In the genomic region with DNA sequence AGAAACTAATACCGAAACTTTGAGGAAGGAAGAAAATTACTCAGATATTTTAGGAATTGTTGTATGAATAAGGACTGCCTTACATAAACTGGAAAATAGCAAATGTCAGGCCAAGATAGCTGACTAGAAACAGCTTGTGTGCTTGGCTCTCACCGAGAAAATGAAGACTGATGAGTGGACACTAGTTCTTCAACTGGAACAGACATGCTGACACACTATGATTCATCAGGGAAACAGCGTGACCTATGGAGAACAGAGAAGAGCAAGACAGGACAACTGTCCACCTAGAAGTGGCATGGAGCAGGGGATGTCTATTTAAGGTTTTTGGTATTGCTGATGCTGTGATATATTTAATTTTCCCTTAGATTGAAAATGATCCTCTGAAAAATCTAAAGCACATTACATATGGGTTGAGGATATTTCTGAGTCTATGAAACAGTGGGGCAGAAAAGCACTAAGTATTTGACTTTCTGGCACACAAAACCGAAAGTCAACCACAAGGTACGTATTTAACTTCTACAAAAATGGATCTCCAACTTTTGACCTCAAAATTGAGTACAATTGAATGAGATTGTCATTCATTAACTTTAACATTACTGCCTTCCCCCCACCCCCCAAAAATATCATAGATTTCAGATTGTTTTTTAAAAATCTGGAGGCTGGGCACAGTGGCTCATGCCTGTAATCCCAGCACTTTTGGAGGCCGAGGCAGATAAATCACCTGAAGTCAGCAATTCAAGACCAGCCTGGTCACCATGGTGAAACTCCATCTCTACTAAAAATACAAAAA, we compare ENCODE assay signal across 19 cellular contexts.
DNase-seq lines count a peak whose midpoint lies in the region; ATAC-seq and TF ChIP-seq lines count a peak whose summit lies in the region.
"Had no signal": no experiment of that assay in that cellular context is flagged by ENCODE, and none has a peak within 500 bp of the region (broad histone marks: within the 10 kb centered on the region; RNA-seq: fewer than 3 reads in every experiment).

No MANE protein-coding gene starts in this region.

- H3K36me3 ChIP-seq in ACC112 (ENCODE audit: insufficient read depth, low read length) (no peaks in the 10 kb centered on the region), GM23338 (ENCODE audit: insufficient read depth) (no peaks in the 10 kb centered on the region), mucosa of descending colon (ENCODE audit: low read depth) (no peaks in the 10 kb centered on the region)
- H3K36me3 ChIP-seq: heart right ventricle, transverse colon had no signal

- H3K27me3 Mint-ChIP-seq in GM23338 (ENCODE audit: insufficient read depth, low read depth, poor library complexity) = peaks cover 3% of the 10 kb centered on the region
- H3K27me3 Mint-ChIP-seq: activated CD4-positive, alpha-beta T cell treated with anti-CD3 and anti-CD28 coated beads for 36 hours; activated naive CD4-positive, alpha-beta T cell treated with anti-CD3 and anti-CD28 coated beads, Interleukin-2, amount 50 U/mL, for 24 hours had no signal

- no peak overlapping the region for H3K27ac Mint-ChIP-seq in GM23338
- H3K27ac Mint-ChIP-seq: activated CD4-positive, alpha-beta T cell treated with anti-CD3 and anti-CD28 coated beads for 36 hours; activated naive CD4-positive, alpha-beta T cell treated with anti-CD3 and anti-CD28 coated beads, Interleukin-2, amount 50 U/mL, for 24 hours; H9; T-helper 2 cell treated with Interferon-gamma antibody and Interleukin-4, amounts not matched to agents 5 μg/mL and 100 μg/mL, for 36 hours had no signal

- TF ChIP-seq CTCF in GM23338 (conservative IDR thresholded peaks at IDR 0.05; ENCODE audit: low read depth in 2 of 2) (no peak), epithelial cell of esophagus (IDR thresholded peaks at IDR 0.05; ENCODE audit: insufficient read depth, low read depth, low read length, missing control alignments) (no peak), mucosa of descending colon (IDR thresholded peaks at IDR 0.05) (no peak)

- H3K9me3 Mint-ChIP-seq in GM23338 = no peaks in the 10 kb centered on the region
- H3K9me3 Mint-ChIP-seq: activated naive CD4-positive, alpha-beta T cell treated with anti-CD3 and anti-CD28 coated beads, Interleukin-2, amount 50 U/mL, for 24 hours had no signal

- H3K4me3 Mint-ChIP-seq in GM23338 = no peak overlapping the region
- H3K4me3 Mint-ChIP-seq: activated CD4-positive, alpha-beta T cell treated with anti-CD3 and anti-CD28 coated beads for 36 hours; activated naive CD4-positive, alpha-beta T cell treated with anti-CD3 and anti-CD28 coated beads, Interleukin-2, amount 50 U/mL, for 24 hours; H9; T-helper 2 cell treated with Interferon-gamma antibody and Interleukin-4, amounts not matched to agents 5 μg/mL and 100 μg/mL, for 36 hours had no signal

- H3K4me1 Mint-ChIP-seq in GM23338 = peaks cover 15% of the 10 kb centered on the region
- H3K4me1 Mint-ChIP-seq: activated CD4-positive, alpha-beta T cell treated with anti-CD3 and anti-CD28 coated beads for 36 hours; activated naive CD4-positive, alpha-beta T cell treated with anti-CD3 and anti-CD28 coated beads, Interleukin-2, amount 50 U/mL, for 24 hours had no signal

- H3K4me1 ChIP-seq in ACC112 (ENCODE audit: control insufficient read depth, insufficient read depth, low read length, unreplicated experiment) = no peaks in the 10 kb centered on the region
- peaks cover 2% of the 10 kb centered on the region; the same call in 1 of the 2 replicates for H3K4me1 ChIP-seq in GM23338 (ENCODE audit: insufficient read depth)
- H3K4me1 ChIP-seq in mucosa of descending colon (ENCODE audit: low read depth) = no peaks in the 10 kb centered on the region
- H3K4me1 ChIP-seq: heart right ventricle, transverse colon had no signal

- DNase-seq in GM23338 (ENCODE audit: low spot score) (no peak), NCI-H460 (ENCODE audit: extremely low read depth, low read depth) (peak; percentile 77), epithelial cell of esophagus (ENCODE audit: low read depth) (peak; percentile 48), ureter (ENCODE audit: low spot score) (no peak), mucosa of descending colon (no peak), NCI-H2171 treated with DMSO at 0.1 percent for 48 hours (lab: John Stamatoyannopoulos, UW) (no peak)
- DNase-seq: activated CD4-positive, alpha-beta T cell treated with anti-CD3 and anti-CD28 coated beads for 36 hours; caudate nucleus; H9; heart right ventricle; left colon; NCI-H526 treated with DMSO at 0.1 percent for 48 hours; transverse colon had no signal

- H3K79me2 ChIP-seq in ACC112 (ENCODE audit: control insufficient read depth, insufficient read depth, low read length, unreplicated experiment) (no peaks in the 10 kb centered on the region), GM23338 (replicated peaks; ENCODE audit: insufficient read depth) (no peaks in the 10 kb centered on the region)

- ATAC-seq in GM23338 (no peak), mucosa of descending colon (no peak), GM21723 (IDR thresholded peaks at IDR 0.05; ENCODE audit: unreplicated experiment) (no peak)
- ATAC-seq: activated CD4-positive, alpha-beta T cell treated with anti-CD3 and anti-CD28 coated beads for 36 hours; left colon; Right ventricle myocardium inferior had no signal

- H3K27me3 ChIP-seq in ACC112 (ENCODE audit: insufficient read depth, low read length) (no peaks in the 10 kb centered on the region), GM23338 (ENCODE audit: insufficient read depth) (no peaks in the 10 kb centered on the region)
- H3K27me3 ChIP-seq: heart right ventricle, transverse colon had no signal

- intact Hi-C loops in mucosa of descending colon (cut with DNase I, micrococcal nuclease) = no loop called here

- H4K20me1 ChIP-seq in GM23338 (replicated peaks; ENCODE audit: insufficient read depth) = no peaks in the 10 kb centered on the region

- H3K27ac ChIP-seq in ACC112 (ENCODE audit: low read depth, low read length) (no peak overlapping the region), GM23338 (ENCODE audit: low read depth) (no peak overlapping the region)
- H3K27ac ChIP-seq: heart right ventricle, skin epidermis, transverse colon had no signal

- no peaks in the 10 kb centered on the region for H3K9me2 ChIP-seq in GM23338 (ENCODE audit: insufficient read depth)

- H3K4me2 ChIP-seq in GM23338 = no peak overlapping the region

- H2AFZ ChIP-seq in ACC112 (ENCODE audit: low read length, unreplicated experiment) (no peak overlapping the region), GM23338 (peak overlapping the region; percentile 43; the same call in 1 of the 2 replicates)

- peaks cover 8% of the 10 kb centered on the region; the same call in 1 of the 3 replicates for H3K36me3 Mint-ChIP-seq in GM23338 (ENCODE audit: low read depth)
- H3K36me3 Mint-ChIP-seq: activated naive CD4-positive, alpha-beta T cell treated with anti-CD3 and anti-CD28 coated beads, Interleukin-2, amount 50 U/mL, for 24 hours had no signal

- H3K4me3 ChIP-seq in ACC112 (ENCODE audit: low read depth, low read length) = peak overlapping the region; percentile 32
- no peak overlapping the region for H3K4me3 ChIP-seq in GM23338
- H3K4me3 ChIP-seq in epithelial cell of esophagus (ENCODE audit: low read length) = no peak overlapping the region
- H3K4me3 ChIP-seq in mucosa of descending colon = no peak overlapping the region
- H3K4me3 ChIP-seq: heart right ventricle, skin epidermis, transverse colon had no signal

- H3F3A ChIP-seq in GM23338 (replicated peaks; ENCODE audit: low read depth) = no peaks in the 10 kb centered on the region

- peaks cover 3% of the 10 kb centered on the region for H3K9me3 ChIP-seq in mucosa of descending colon
- H3K9me3 ChIP-seq: transverse colon had no signal

TF ChIP-seq in GM23338, 12 proteins besides CTCF, POLR2A, EP300 and RAD21 (continues in another document):
- no peak for TF ChIP-seq NANOG (IDR thresholded peaks at IDR 0.05; ENCODE audit: borderline replicate concordance)
- TF ChIP-seq POLR2AphosphoS5 (IDR thresholded peaks at IDR 0.05; ENCODE audit: low read depth) = no peak
- TF ChIP-seq, protein P1, sequence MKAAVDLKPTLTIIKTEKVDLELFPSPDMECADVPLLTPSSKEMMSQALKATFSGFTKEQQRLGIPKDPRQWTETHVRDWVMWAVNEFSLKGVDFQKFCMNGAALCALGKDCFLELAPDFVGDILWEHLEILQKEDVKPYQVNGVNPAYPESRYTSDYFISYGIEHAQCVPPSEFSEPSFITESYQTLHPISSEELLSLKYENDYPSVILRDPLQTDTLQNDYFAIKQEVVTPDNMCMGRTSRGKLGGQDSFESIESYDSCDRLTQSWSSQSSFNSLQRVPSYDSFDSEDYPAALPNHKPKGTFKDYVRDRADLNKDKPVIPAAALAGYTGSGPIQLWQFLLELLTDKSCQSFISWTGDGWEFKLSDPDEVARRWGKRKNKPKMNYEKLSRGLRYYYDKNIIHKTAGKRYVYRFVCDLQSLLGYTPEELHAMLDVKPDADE (IDR thresholded peaks at IDR 0.05) = no peak
- TF ChIP-seq EZH2 (IDR thresholded peaks at IDR 0.05; ENCODE audit: low read depth, unreplicated experiment) = no peak
- TF ChIP-seq ZNF114 (CRISPR knock-in tag; IDR thresholded peaks at IDR 0.05) = no peak
- TF ChIP-seq ZNF331 (CRISPR knock-in tag; IDR thresholded peaks at IDR 0.05; ENCODE audit: low read depth) = no peak

Comparison
In these comparisons a context has a peak if more than half of its experiments do, and no peak if none do; other contexts are left out.
1. DNase-seq: peak in NCI-H460 (single experiment) and epithelial cell of esophagus (single experiment); none in GM23338 (single experiment), ureter (single experiment), mucosa of descending colon (0 of 3) and NCI-H2171 treated with DMSO at 0.1 percent for 48 hours (single experiment).